Comparison of ENCODE assay signal across 23 cellular contexts in genomic region chr2:84041494-84041893, GRCh38.
"Had no signal": no experiment of that assay in that cellular context is flagged by ENCODE, and none has a peak within 500 bp of the region (broad histone marks: within the 10 kb centered on the region; RNA-seq: fewer than 3 reads in every experiment).

No MANE protein-coding gene starts in this region.

- H3K9me3 ChIP-seq: esophagus squamous epithelium, lower lobe of right lung, ovary, psoas muscle, sigmoid colon, spleen, thoracic aorta, tibial nerve, upper lobe of right lung, uterus had no signal

- DNase-seq: cortex of kidney; effector memory CD8-positive, alpha-beta T cell; erythroblast; esophagus squamous epithelium; foreskin melanocyte; left ventricle myocardium superior; lower lobe of right lung; naive thymus-derived CD8-positive, alpha-beta T cell; nephron progenitor cell; occipital lobe; ovary; posterior cingulate gyrus; psoas muscle; right cardiac atrium; sigmoid colon; spleen; stimulated activated CD4-positive, alpha-beta T cell treated with anti-CD3 and anti-CD28 coated beads, Interleukin-4, amount 100 ng/mL, for 4 hours; stimulated activated naive CD8-positive, alpha-beta T cell treated with anti-CD3 and anti-CD28 coated beads, Interleukin-15, Interleukin-2, amounts not matched to agents 100 U/mL and 50 U/mL, for 24 hours; substantia nigra; upper lobe of right lung; uterus had no signal

- H3K4me3 ChIP-seq: esophagus squamous epithelium, lower lobe of right lung, ovary, psoas muscle, sigmoid colon, spleen, thoracic aorta, tibial nerve, upper lobe of right lung, uterus had no signal

- H3K27ac ChIP-seq: esophagus squamous epithelium, lower lobe of right lung, ovary, psoas muscle, sigmoid colon, spleen, thoracic aorta, tibial nerve, upper lobe of right lung, uterus had no signal

- H3K4me1 ChIP-seq: esophagus squamous epithelium, lower lobe of right lung, psoas muscle, sigmoid colon, spleen, tibial nerve, upper lobe of right lung, uterus had no signal

- H3K27me3 ChIP-seq: ovary, sigmoid colon, spleen, tibial nerve, upper lobe of right lung, uterus had no signal

- H3K36me3 ChIP-seq: esophagus squamous epithelium, lower lobe of right lung, ovary, sigmoid colon, spleen, thoracic aorta, tibial nerve, upper lobe of right lung, uterus had no signal
